ENCODE assay signal across 14 cellular contexts in the genomic region with DNA sequence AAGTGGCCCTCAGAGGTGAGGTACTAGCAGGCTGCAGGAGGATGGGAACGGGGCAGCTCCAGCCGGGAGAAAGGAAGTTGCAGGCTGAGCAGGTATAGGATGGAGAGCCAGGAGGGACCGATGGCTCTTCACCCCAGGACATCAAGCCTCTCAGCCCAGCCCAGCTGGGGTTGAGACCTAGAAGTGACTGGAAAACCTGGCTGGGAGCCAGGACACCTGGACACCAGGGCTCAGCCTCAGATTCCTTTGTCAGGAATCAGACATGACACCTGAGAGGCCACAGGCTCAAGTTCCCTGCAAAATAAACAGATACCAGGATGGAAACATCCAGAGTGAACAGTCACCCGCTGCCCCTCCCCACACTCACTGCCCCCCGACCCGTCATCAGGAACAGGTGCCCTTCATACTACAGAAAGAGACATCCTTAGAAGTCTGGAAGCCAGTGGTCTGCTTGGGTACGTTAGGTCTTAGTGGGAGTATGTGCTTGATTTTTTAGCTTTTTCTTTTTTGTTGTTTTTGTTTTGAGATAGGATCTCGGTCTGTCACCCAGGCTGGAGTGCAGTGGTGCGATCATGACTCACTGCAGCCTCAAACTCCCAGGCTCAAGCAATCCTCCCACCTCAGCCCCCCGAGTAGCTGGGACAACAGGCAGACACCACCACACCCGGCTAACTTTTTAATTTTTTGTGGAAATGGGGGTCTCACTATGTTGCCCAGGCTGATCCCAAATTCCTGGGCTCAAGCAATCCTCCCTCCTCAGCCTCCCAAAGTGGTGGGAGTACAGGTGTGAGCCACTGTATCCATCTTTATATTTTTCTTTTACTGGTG.
DNase-seq lines count a peak whose midpoint lies in the region; ATAC-seq lines count a peak whose summit lies in the region.
"Had no signal": no experiment of that assay in that cellular context is flagged by ENCODE, and none has a peak within 500 bp of the region (broad histone marks: within the 10 kb centered on the region; RNA-seq: fewer than 3 reads in every experiment).

No MANE protein-coding gene starts in this region.

- no peaks in the 10 kb centered on the region for H3K36me3 Mint-ChIP-seq in activated CD8-positive, alpha-beta memory T cell treated with anti-CD3 and anti-CD28 coated beads, Interleukin-2, amount 10 ng/mL, durations not matched to agents 7 days and 5 days

- no peak overlapping the region for H3K4me3 Mint-ChIP-seq in activated CD8-positive, alpha-beta memory T cell treated with anti-CD3 and anti-CD28 coated beads, Interleukin-2, amount 10 ng/mL, durations not matched to agents 7 days and 5 days
- H3K4me3 Mint-ChIP-seq: activated CD4-positive, alpha-beta T cell treated with anti-CD3 and anti-CD28 coated beads for 36 hours; stimulated activated naive CD8-positive, alpha-beta T cell treated with anti-CD3 and anti-CD28 coated beads, Interleukin-15, amount 100 ng/mL, for 72 hours had no signal

- peaks cover 2% of the 10 kb centered on the region for H3K27me3 Mint-ChIP-seq in activated CD8-positive, alpha-beta memory T cell treated with anti-CD3 and anti-CD28 coated beads, Interleukin-2, amount 10 ng/mL, durations not matched to agents 7 days and 5 days
- H3K27me3 Mint-ChIP-seq: activated CD4-positive, alpha-beta T cell treated with anti-CD3 and anti-CD28 coated beads for 36 hours; stimulated activated naive CD8-positive, alpha-beta T cell treated with anti-CD3 and anti-CD28 coated beads, Interleukin-15, amount 100 ng/mL, for 72 hours had no signal

- H3K9me3 Mint-ChIP-seq in activated CD8-positive, alpha-beta memory T cell treated with anti-CD3 and anti-CD28 coated beads, Interleukin-2, amount 10 ng/mL, durations not matched to agents 7 days and 5 days (ENCODE audit: low read depth), result no peaks in the 10 kb centered on the region
- H3K9me3 Mint-ChIP-seq: brain; stimulated activated naive CD8-positive, alpha-beta T cell treated with anti-CD3 and anti-CD28 coated beads, Interleukin-15, amount 100 ng/mL, for 72 hours had no signal

- no peaks in the 10 kb centered on the region for H3K4me1 Mint-ChIP-seq in activated CD8-positive, alpha-beta memory T cell treated with anti-CD3 and anti-CD28 coated beads, Interleukin-2, amount 10 ng/mL, durations not matched to agents 7 days and 5 days
- H3K4me1 Mint-ChIP-seq: activated CD4-positive, alpha-beta T cell treated with anti-CD3 and anti-CD28 coated beads for 36 hours; stimulated activated naive CD8-positive, alpha-beta T cell treated with anti-CD3 and anti-CD28 coated beads, Interleukin-15, amount 100 ng/mL, for 72 hours had no signal

- CTCF ChIA-PET in activated CD8-positive, alpha-beta memory T cell treated with anti-CD3 and anti-CD28 coated beads, Interleukin-2, amount 10 ng/mL, durations not matched to agents 7 days and 5 days (lab: Charles Lee), result no interaction called here

- no peak overlapping the region for H3K27ac Mint-ChIP-seq in activated CD8-positive, alpha-beta memory T cell treated with anti-CD3 and anti-CD28 coated beads, Interleukin-2, amount 10 ng/mL, durations not matched to agents 7 days and 5 days
- H3K27ac Mint-ChIP-seq: activated CD4-positive, alpha-beta T cell treated with anti-CD3 and anti-CD28 coated beads for 36 hours; stimulated activated naive CD8-positive, alpha-beta T cell treated with anti-CD3 and anti-CD28 coated beads, Interleukin-15, amount 100 ng/mL, for 72 hours had no signal

- DNase-seq in DMS79 treated with DMSO at 0.1 percent for 48 hours (lab: John Stamatoyannopoulos, UW) (peak; percentile 51), NCI-H146 treated with DMSO at 0.1 percent for 48 hours (lab: John Stamatoyannopoulos, UW; ENCODE audit: unreplicated experiment) (peak; percentile 88), RPMI8226 (peak; percentile 56), islet precursor cell (peak; percentile 81), epidermal melanocyte (ENCODE audit: insufficient read length, low spot score) (no peak), NOMO-1 treated with DMSO at 0.1 percent for 48 hours (lab: John Stamatoyannopoulos, UW; ENCODE audit: unreplicated experiment) (no peak)
- no peak for DNase-seq in activated CD8-positive, alpha-beta memory T cell treated with anti-CD3 and anti-CD28 coated beads, Interleukin-2, amount 10 ng/mL, durations not matched to agents 7 days and 5 days
- DNase-seq: activated CD4-positive, alpha-beta T cell treated with anti-CD3 and anti-CD28 coated beads for 36 hours; mucosa of descending colon; NCI-H1694 treated with DMSO at 0.1 percent for 48 hours; stimulated activated CD4-positive, alpha-beta T cell treated with anti-CD3 and anti-CD28 coated beads, Interleukin-2, amount 100 ng/mL, for 48 hours; stimulated activated naive CD8-positive, alpha-beta T cell treated with anti-CD3 and anti-CD28 coated beads, Interleukin-15, amount 100 ng/mL, for 72 hours had no signal

- no peak for ATAC-seq in activated CD8-positive, alpha-beta memory T cell treated with anti-CD3 and anti-CD28 coated beads, Interleukin-2, amount 10 ng/mL, durations not matched to agents 7 days and 5 days
- no peak for ATAC-seq in GM21423 (IDR thresholded peaks at IDR 0.05; ENCODE audit: unreplicated experiment)
- ATAC-seq: activated CD4-positive, alpha-beta T cell treated with anti-CD3 and anti-CD28 coated beads for 36 hours; mucosa of descending colon; stimulated activated naive CD8-positive, alpha-beta T cell treated with anti-CD3 and anti-CD28 coated beads, Interleukin-15, amount 100 ng/mL, for 72 hours had no signal

Comparison
In these comparisons a context has a peak if more than half of its experiments do, and no peak if none do; other contexts are left out.
1. DNase-seq: peak in DMS79 treated with DMSO at 0.1 percent for 48 hours (single experiment), NCI-H146 treated with DMSO at 0.1 percent for 48 hours (single experiment), RPMI8226 (single experiment) and islet precursor cell (single experiment); none in activated CD8-positive, alpha-beta memory T cell treated with anti-CD3 and anti-CD28 coated beads, Interleukin-2, amount 10 ng/mL, durations not matched to agents 7 days and 5 days (single experiment), epidermal melanocyte (single experiment) and NOMO-1 treated with DMSO at 0.1 percent for 48 hours (single experiment).